Comparison of ENCODE assay signal across 17 cellular contexts in genomic region chr9:87567566-87567965, GRCh38.
DNase-seq lines count a peak whose midpoint lies in the region; ATAC-seq and TF ChIP-seq lines count a peak whose summit lies in the region.
"Had no signal": no experiment of that assay in that cellular context is flagged by ENCODE, and none has a peak within 500 bp of the region (broad histone marks: within the 10 kb centered on the region; RNA-seq: fewer than 3 reads in every experiment).

No MANE protein-coding gene starts in this region.

- H3K4me1 Mint-ChIP-seq in Calu3 (ENCODE audit: low read depth, unreplicated experiment): peaks cover 91% of the 10 kb centered on the region
- H3K4me1 Mint-ChIP-seq: activated naive CD8-positive, alpha-beta T cell treated with anti-CD3 and anti-CD28 coated beads for 36 hours; B cell had no signal

- H3K36me3 ChIP-seq in WERI-Rb-1: no peaks in the 10 kb centered on the region; the same call in 1 of the 2 replicates

- intact Hi-C loops in Calu3 (cut with micrococcal nuclease; ENCODE audit: unreplicated experiment) (no loop called here), sciatic nerve (cut with DNase I) (no loop called here)

- H3K9me3 Mint-ChIP-seq in Calu3 (ENCODE audit: low read depth, unreplicated experiment): peaks cover 4% of the 10 kb centered on the region
- H3K9me3 Mint-ChIP-seq: activated naive CD8-positive, alpha-beta T cell treated with anti-CD3 and anti-CD28 coated beads for 36 hours had no signal

- TF ChIP-seq CTCF in Calu3 (IDR thresholded peaks at IDR 0.05; ENCODE audit: unreplicated experiment) (no peak), WERI-Rb-1 (IDR thresholded peaks at IDR 0.05; ENCODE audit: low read depth, low read length) (no peak), fibroblast of the aortic adventitia (IDR thresholded peaks at IDR 0.05; ENCODE audit: insufficient read depth, low read length) (no peak)

- H3K9me3 ChIP-seq in WERI-Rb-1 (ENCODE audit: severe bottlenecking): no peaks in the 10 kb centered on the region

- no peaks in the 10 kb centered on the region for H3K27me3 ChIP-seq in WERI-Rb-1 (ENCODE audit: insufficient read depth, low read depth, severe bottlenecking)

- H3K27ac Mint-ChIP-seq in Calu3 (ENCODE audit: unreplicated experiment): no peak overlapping the region
- H3K27ac Mint-ChIP-seq: activated naive CD8-positive, alpha-beta T cell treated with anti-CD3 and anti-CD28 coated beads for 36 hours; B cell had no signal

- peak overlapping the region; percentile 60 for H3K27ac ChIP-seq in WERI-Rb-1

- no peaks in the 10 kb centered on the region for H3K27me3 Mint-ChIP-seq in Calu3 (ENCODE audit: unreplicated experiment)
- H3K27me3 Mint-ChIP-seq: activated naive CD8-positive, alpha-beta T cell treated with anti-CD3 and anti-CD28 coated beads for 36 hours; B cell had no signal

- DNase-seq in Calu3: peak; percentile 52
- DNase-seq in WERI-Rb-1: no peak
- peak; percentile 84 for DNase-seq in fibroblast of the aortic adventitia (ENCODE audit: low read depth)
- DNase-seq in sciatic nerve (ENCODE audit: low spot score): no peak
- DNase-seq in T1000 (lab: John Stamatoyannopoulos, UW): no peak
- DNase-seq: activated CD4-positive, alpha-beta T cell treated with anti-CD3 and anti-CD28 coated beads for 1 hour; activated naive CD8-positive, alpha-beta T cell treated with anti-CD3 and anti-CD28 coated beads for 36 hours; DMS79 treated with DMSO at 0.1 percent for 48 hours; NCI-H2081 treated with DMSO at 0.1 percent for 48 hours; NCI-H82; stimulated activated naive CD4-positive, alpha-beta T cell treated with Interleukin-2 at 50 U/mL for 16 hours; T-helper 1 cell had no signal

- ATAC-seq in sciatic nerve (peak; percentile 38), HG02571 (IDR thresholded peaks at IDR 0.05; ENCODE audit: unreplicated experiment) (no peak), HG03196 (IDR thresholded peaks at IDR 0.05; ENCODE audit: unreplicated experiment) (no peak), GM21786 (IDR thresholded peaks at IDR 0.05; ENCODE audit: unreplicated experiment) (no peak)

- peaks cover 36% of the 10 kb centered on the region for H3K36me3 Mint-ChIP-seq in Calu3 (ENCODE audit: insufficient read depth, unreplicated experiment)
- H3K36me3 Mint-ChIP-seq: activated naive CD8-positive, alpha-beta T cell treated with anti-CD3 and anti-CD28 coated beads for 36 hours had no signal

- H3K4me3 ChIP-seq in WERI-Rb-1 (ENCODE audit: low read depth, low read length) (no peak overlapping the region), fibroblast of the aortic adventitia (ENCODE audit: low read depth, low read length) (peak overlapping the region; percentile 13)
- H3K4me3 ChIP-seq: smooth muscle cell had no signal

- CTCF ChIA-PET in Calu3 (lab: Charles Lee): no interaction called here

- no peak overlapping the region for H3K4me3 Mint-ChIP-seq in Calu3 (ENCODE audit: low read depth, unreplicated experiment)
- H3K4me3 Mint-ChIP-seq: activated naive CD8-positive, alpha-beta T cell treated with anti-CD3 and anti-CD28 coated beads for 36 hours; B cell had no signal

- no TSS peak for BruUV-seq in Calu3 (replicated peaks; lab: Mats Ljungman, UMichigan)

Comparison
In these comparisons a context has a peak if more than half of its experiments do, and no peak if none do; other contexts are left out.
1. DNase-seq: peak in Calu3 (single experiment) and fibroblast of the aortic adventitia (single experiment); none in WERI-Rb-1 (single experiment), sciatic nerve (single experiment) and T1000 (single experiment).